Comparison of ENCODE assay signal across 8 cellular contexts in genomic region chr12:98594050-98594853, GRCh38. TPM values are rescaled to one million over a fixed set of nuclear protein-coding genes. Genes with fewer than 3 reads are reported as not detected.
DNase-seq lines count a peak whose midpoint lies in the region; ATAC-seq and TF ChIP-seq lines count a peak whose summit lies in the region.

No MANE protein-coding gene starts in this region.

- H2AFZ ChIP-seq in OCI-LY7 (ENCODE audit: low read length) (no peak overlapping the region), mammary epithelial cell (ENCODE audit: low read depth, low read length) (peak overlapping the region; percentile 64)

- H3K4me3 ChIP-seq in OCI-LY7 (ENCODE audit: low read depth, low read length, poor library complexity, severe bottlenecking): peak overlapping the region; percentile 92
- H3K4me3 ChIP-seq in mammary epithelial cell (replicated peaks in 1 of 3; ENCODE audit: insufficient read depth in 1 of 3, low read depth in 2 of 3, low read length in 3 of 3): peak overlapping the region; percentile 93 to 100 (median 100)

- peaks cover 28% of the 10 kb centered on the region for H4K20me1 ChIP-seq in OCI-LY7 (ENCODE audit: insufficient read depth, low read length)
- H4K20me1 ChIP-seq in mammary epithelial cell (ENCODE audit: insufficient read depth, low read length): peaks cover 14% of the 10 kb centered on the region

- peak overlapping the region; percentile 97 for H3K9ac ChIP-seq in mammary epithelial cell (ENCODE audit: insufficient read depth, low read length)

- peak overlapping the region; percentile 90 for H3K27ac ChIP-seq in CD4-positive, alpha-beta T cell (ENCODE audit: low read depth, low read length)
- peak overlapping the region; percentile 60 for H3K27ac ChIP-seq in OCI-LY7 (ENCODE audit: low read depth, low read length, poor library complexity, severe bottlenecking)
- H3K27ac ChIP-seq in mammary epithelial cell (ENCODE audit: insufficient read depth, low read depth, low read length): peak overlapping the region; percentile 92

- H3K4me1 Mint-ChIP-seq in CD4-positive, alpha-beta T cell (ENCODE audit: low read depth): peaks cover 39% of the 10 kb centered on the region

- BruUV-seq in OCI-LY7 (replicated peaks; lab: Mats Ljungman, UMichigan) (no TSS peak), mammary epithelial cell (replicated peaks; lab: Mats Ljungman, UMichigan) (no TSS peak)

- in situ Hi-C loops in mammary epithelial cell (cut with MboI; ENCODE audit: low sequenced_read_pairs in 2 of 2) (no loop called here), GM13977 (cut with MboI; ENCODE audit: low pct_unique_long_range_greater_than_20kb, low sequenced_read_pairs, unreplicated experiment) (no loop called here)

- H3K27me3 ChIP-seq in CD4-positive, alpha-beta T cell (ENCODE audit: control insufficient read depth, insufficient read depth, low read length): no peaks in the 10 kb centered on the region
- H3K27me3 ChIP-seq in mammary epithelial cell (ENCODE audit: insufficient read depth, low read length): no peaks in the 10 kb centered on the region

- H3K79me2 ChIP-seq in OCI-LY7 (ENCODE audit: insufficient read depth, low read depth, low read length): peaks cover 54% of the 10 kb centered on the region
- H3K79me2 ChIP-seq in mammary epithelial cell (ENCODE audit: insufficient read depth, low read length): peaks cover 59% of the 10 kb centered on the region

- dilution Hi-C loops in mammary epithelial cell (cut with HindIII; ENCODE audit: low sequenced_read_pairs): no loop called here

- H3K9me2 ChIP-seq in OCI-LY7 (ENCODE audit: insufficient read depth, low read length): no peaks in the 10 kb centered on the region

- H3K4me1 ChIP-seq in OCI-LY7 (ENCODE audit: insufficient read depth, low read length, poor library complexity, severe bottlenecking) (peaks cover 17% of the 10 kb centered on the region), mammary epithelial cell (ENCODE audit: insufficient read depth, low read length) (peaks cover 21% of the 10 kb centered on the region)

- no peaks in the 10 kb centered on the region for H3K9me3 Mint-ChIP-seq in CD4-positive, alpha-beta T cell

- no peaks in the 10 kb centered on the region for H3K9me3 ChIP-seq in CD4-positive, alpha-beta T cell (ENCODE audit: control insufficient read depth, low read length)
- H3K9me3 ChIP-seq in OCI-LY7 (ENCODE audit: low read length) (no peaks in the 10 kb centered on the region), mammary epithelial cell (replicated peaks; ENCODE audit: insufficient read depth, low read length) (no peaks in the 10 kb centered on the region)

- DNase-seq in CD4-positive, alpha-beta T cell: peak in 4 of 10 experiments; percentile 1 to 26 (median 12)
- peak; percentile 33 for DNase-seq in OCI-LY7 (ENCODE audit: low spot score)
- peak; percentile 12 for DNase-seq in mammary epithelial cell
- DNase-seq in left colon: peak; percentile 49 to 66
- peak; percentile 3 to 5 for DNase-seq in stimulated activated CD8-positive, alpha-beta memory T cell treated with anti-CD3 and anti-CD28 coated beads, Interleukin-15, amount 100 ng/mL, for 48 hours (ENCODE audit: low read depth in 2 of 2)
- no peak for DNase-seq in GM13977 (ENCODE audit: low spot score)
- DNase-seq in cerebellar cortex (ENCODE audit: low spot score): no peak

- peak overlapping the region; percentile 95 for H3K4me3 Mint-ChIP-seq in CD4-positive, alpha-beta T cell

- ATAC-seq in CD4-positive, alpha-beta T cell (ENCODE audit: poor library complexity): no peak
- ATAC-seq in GM21723 (IDR thresholded peaks at IDR 0.05; ENCODE audit: unreplicated experiment) (peak; percentile 9), left colon (peak; percentile 69)

- H3K36me3 ChIP-seq in OCI-LY7 (ENCODE audit: insufficient read depth, low read length) (peaks cover 55% of the 10 kb centered on the region), mammary epithelial cell (ENCODE audit: insufficient read depth, low read length) (peaks cover 28% of the 10 kb centered on the region)

- TF ChIP-seq CTCF in CD4-positive, alpha-beta T cell (IDR thresholded peaks at IDR 0.05): no peak
- TF ChIP-seq CTCF in OCI-LY7 (conservative IDR thresholded peaks at IDR 0.05; ENCODE audit: low read length) (no peak), mammary epithelial cell (conservative IDR thresholded peaks at IDR 0.05 in 1 of 2, IDR thresholded peaks at IDR 0.05 in 1 of 2; ENCODE audit: extremely low read depth in 1 of 2, insufficient read depth in 1 of 2, low read depth in 1 of 2, low read length in 2 of 2) (no peak), GM13977 (IDR thresholded peaks at IDR 0.05; ENCODE audit: extremely low read depth, insufficient read depth, missing control alignments) (no peak)

- H3K36me3 Mint-ChIP-seq in CD4-positive, alpha-beta T cell (ENCODE audit: low read depth): peaks cover 60% of the 10 kb centered on the region

- POLR2A ChIA-PET in CD4-positive, alpha-beta T cell (lab: Charles Lee): interaction anchor here (0.7 to 6.3 kb wide), 18 partner anchors 8 to 1688 kb away, joined by 3 to 70 read pairs (median 5); partner anchors contain the start of genes APAF1, IKBIP, NEDD1 and TMPO
- POLR2A ChIA-PET in OCI-LY7 (lab: Charles Lee): interaction anchor here (0.6 to 5.3 kb wide), 22 partner anchors 9 to 77 kb away, joined by 3 to 29 read pairs (median 5); no protein-coding TSS in a partner anchor

- H3K4me2 ChIP-seq in OCI-LY7 (ENCODE audit: low read length): peak overlapping the region; percentile 93
- peak overlapping the region; percentile 90 for H3K4me2 ChIP-seq in mammary epithelial cell (ENCODE audit: insufficient read depth, low read depth, low read length)

- H3K27ac Mint-ChIP-seq in CD4-positive, alpha-beta T cell: peak overlapping the region; percentile 93

- CTCF ChIA-PET in CD4-positive, alpha-beta T cell (lab: Charles Lee): interaction anchor here (0.6 to 4.0 kb wide), 5 partner anchors 28 to 78 kb away, joined by 3 to 16 read pairs (median 5); partner anchors contain the start of gene IKBIP
- CTCF ChIA-PET in OCI-LY7 (lab: Charles Lee; ENCODE audit: unreplicated experiment): interaction anchor here (0.6 to 1.5 kb wide), 2 partner anchors 11 to 45 kb away, joined by 4 read pairs; no protein-coding TSS in a partner anchor
- CTCF ChIA-PET in mammary epithelial cell (lab: Charles Lee; ENCODE audit: low non-redundant PET): no interaction called here

- no peaks in the 10 kb centered on the region for H3K27me3 Mint-ChIP-seq in CD4-positive, alpha-beta T cell

- intact Hi-C loops in CD4-positive, alpha-beta T cell (cut with DNase I, micrococcal nuclease): loop anchor here (1.0 to 5.0 kb wide), 3 partner anchors 51 to 92 kb away; partner anchors contain the start of genes APAF1 (in 1 of the 2) and TMPO (in 1 of the 2)
- intact Hi-C loops in OCI-LY7 (cut with micrococcal nuclease; ENCODE audit: unreplicated experiment): no loop called here
- intact Hi-C loops in mammary epithelial cell (cut with micrococcal nuclease): loop anchor here (2.0 kb wide), 1 partner anchor 61 kb away; no protein-coding TSS in a partner anchor
- intact Hi-C loops in left colon (cut with DNase I, micrococcal nuclease): loop anchor here in 1 of 2 donors (10.0 kb wide), 1 partner anchor 51 kb away; the partner anchor contains the start of genes APAF1 and IKBIP

- 3% methylated on average over 27 of the region's 36 CpGs for WGBS in mammary epithelial cell (ENCODE audit: low coverage, missing lambda C conversion rate)

RNA-seq across cellular contexts. Expression of gene SLC25A3, which starts 0.8 kb away (rescaled TPM):
- total RNA-seq in CD4-positive, alpha-beta T cell: 100 to 1,000 TPM; 602 to 615 TPM
- 332 and 355 TPM in 2 replicates for total RNA-seq in OCI-LY7 (2014; rRNA removed; shearing (Covaris generic))
- total RNA-seq in OCI-LY7 (2022): 440 and 476 TPM in 2 replicates
- 100 to 1,000 TPM; 591 to 639 TPM for total RNA-seq in mammary epithelial cell
- polyA plus RNA-seq in mammary epithelial cell: 790 TPM
- polyA minus RNA-seq in mammary epithelial cell: 827 TPM
- total RNA-seq in left colon: 100 to 1,000 TPM; 712 to 806 TPM

RNA-seq across cellular contexts. Expression of gene IKBIP, which starts 50.3 kb away (rescaled TPM):
- total RNA-seq in CD4-positive, alpha-beta T cell: under 1 TPM; 0.56 to 0.82 TPM
- 18.3 and 25.1 TPM in 2 replicates for total RNA-seq in OCI-LY7 (2014; rRNA removed; shearing (Covaris generic))
- total RNA-seq in OCI-LY7 (2022) (25.5 and 26.6 TPM in 2 replicates), mammary epithelial cell (10 to 100 TPM; 46.2 TPM), left colon (1 to 10 TPM; 2.2 to 4.9 TPM)
- 31.5 TPM for polyA plus RNA-seq in mammary epithelial cell
- 6.3 TPM for polyA minus RNA-seq in mammary epithelial cell

RNA-seq across cellular contexts. Expression of gene APAF1, which starts 50.8 kb away (rescaled TPM):
- 10 to 100 TPM; 13.5 to 14.5 TPM for total RNA-seq in CD4-positive, alpha-beta T cell
- total RNA-seq in OCI-LY7 (2014; rRNA removed; shearing (Covaris generic)): 14.7 and 16.0 TPM in 2 replicates
- total RNA-seq in OCI-LY7 (2022) (26.5 and 28.6 TPM in 2 replicates), mammary epithelial cell (10 to 100 TPM; 17.0 to 18.0 TPM), left colon (10 to 100 TPM; 34.8 to 38.9 TPM)
- 6.4 TPM for polyA plus RNA-seq in mammary epithelial cell
- 15.2 TPM for polyA minus RNA-seq in mammary epithelial cell

Comparison
In these comparisons a context has a peak if more than half of its experiments do, and no peak if none do; other contexts are left out.
1. DNase-seq: peak in OCI-LY7 (single experiment), mammary epithelial cell (single experiment), left colon (2 of 2) and stimulated activated CD8-positive, alpha-beta memory T cell treated with anti-CD3 and anti-CD28 coated beads, Interleukin-15, amount 100 ng/mL, for 48 hours (2 of 2); none in GM13977 (single experiment) and cerebellar cortex (single experiment).
2. Peak in every context shown above with its lines, with median percentiles within 50 percentile points of each other: H3K27ac ChIP-seq.